In the genomic region with DNA sequence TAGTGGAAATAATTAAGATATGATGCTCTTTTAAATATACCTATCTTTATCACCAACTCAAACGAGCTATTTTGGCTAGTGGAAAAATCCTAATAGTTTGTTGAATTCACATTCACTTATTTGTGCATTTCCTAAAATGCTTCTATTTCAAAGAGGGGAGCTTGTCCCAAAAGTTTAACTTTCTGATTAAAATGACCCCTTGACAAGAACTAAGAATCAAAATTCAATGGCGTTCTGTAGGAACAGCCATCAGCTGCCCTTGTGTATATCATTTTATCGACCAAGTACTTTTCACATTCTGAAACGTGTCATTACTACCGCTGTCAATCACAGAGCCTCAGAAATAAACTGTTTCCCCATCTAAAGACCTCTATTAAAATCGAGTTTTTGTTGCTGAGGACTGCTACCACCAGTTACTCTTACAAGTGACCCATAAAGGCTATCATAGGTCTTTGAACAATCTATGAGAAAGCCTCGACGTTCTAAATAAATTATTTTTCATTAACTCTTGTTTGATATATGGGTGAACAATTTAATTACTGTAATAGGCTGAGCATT, we compare ENCODE assay signal across 20 cellular contexts. TPM values are rescaled to one million over a fixed set of nuclear protein-coding genes. Genes with fewer than 3 reads are reported as not detected.
DNase-seq lines count a peak whose midpoint lies in the region; ATAC-seq, FAIRE-seq and TF ChIP-seq lines count a peak whose summit lies in the region.
"Had no signal": no experiment of that assay in that cellular context is flagged by ENCODE, and none has a peak within 500 bp of the region (broad histone marks: within the 10 kb centered on the region; RNA-seq: fewer than 3 reads in every experiment).

No MANE protein-coding gene starts in this region.

- no peaks in the 10 kb centered on the region for H3K9me3 ChIP-seq in endothelial cell of umbilical vein (replicated peaks; ENCODE audit: control insufficient read depth, insufficient read depth, low read length)
- H3K9me3 ChIP-seq: esophagus muscularis mucosa had no signal

- no peak for DNase-seq in activated naive CD4-positive, alpha-beta T cell (lab: John Stamatoyannopoulos, UW)
- peak; percentile 19 for DNase-seq in NCI-H82 treated with DMSO at 0.1 percent for 48 hours (lab: John Stamatoyannopoulos, UW; ENCODE audit: unreplicated experiment)
- DNase-seq in endothelial cell of umbilical vein (ENCODE audit: low read depth, low spot score): peak; percentile 28
- no peak for DNase-seq in stimulated activated naive B cell treated with anti-CD40 and anti-IgM and Interleukin-4, amounts not matched to agents 10 μg/mL and 1 μg/mL and 100 μg/mL, for 72 hours
- DNase-seq in amygdala (lab: John Stamatoyannopoulos, UW): no peak
- DNase-seq in epidermal melanocyte (ENCODE audit: insufficient read length, low spot score): no peak
- no peak for DNase-seq in posterior cingulate gyrus
- DNase-seq: activated CD8-positive, alpha-beta T cell treated with anti-CD3 and anti-CD28 coated beads, Interleukin-2, amount 10 ng/mL, durations not matched to agents 7 days and 5 days; activated naive CD8-positive, alpha-beta T cell treated with anti-CD3 and anti-CD28 coated beads, Interleukin-2, amount 50 U/mL, for 24 hours; activated T-cell treated with anti-CD3 and anti-CD28 coated beads, Interleukin-2, amount 50 U/mL, for 48 hours; central memory CD4-positive, alpha-beta T cell; KG1; midbrain; NCI-H1092; NCI-H510A; right cardiac atrium had no signal

- H3K9me3 Mint-ChIP-seq in activated naive CD4-positive, alpha-beta T cell treated with anti-CD3 and anti-CD28 coated beads, Interleukin-2, amount 50 U/mL, for 24 hours: peaks cover 6% of the 10 kb centered on the region
- peaks cover 1 to 9% of the 10 kb centered on the region in 2 donors for H3K9me3 Mint-ChIP-seq in stimulated activated naive B cell treated with anti-CD40 and anti-IgM and Interleukin-4, amounts not matched to agents 10 μg/mL and 1 μg/mL and 100 μg/mL, for 72 hours
- H3K9me3 Mint-ChIP-seq: stimulated activated effector memory CD8-positive, alpha-beta T cell treated with anti-CD3 and anti-CD28 coated beads, Interleukin-12 subunit alpha, Interleukin-12 subunit beta, amount 100 ng/mL, for 72 hours had no signal

- FAIRE-seq in endothelial cell of umbilical vein (lab: Jason Lieb, UNC): no peak

- no peaks in the 10 kb centered on the region for H4K20me1 ChIP-seq in endothelial cell of umbilical vein (replicated peaks; ENCODE audit: control insufficient read depth, extremely low read depth, insufficient read depth, low read length)

- H3K4me1 ChIP-seq in endothelial cell of umbilical vein (ENCODE audit: control insufficient read depth, extremely low read depth, insufficient read depth, low read length): peaks cover 7% of the 10 kb centered on the region

- H3K9ac ChIP-seq in endothelial cell of umbilical vein (replicated peaks; ENCODE audit: extremely low read depth, insufficient read depth, low read length): no peak overlapping the region

- no peak overlapping the region for H3K4me3 Mint-ChIP-seq in activated naive CD4-positive, alpha-beta T cell treated with anti-CD3 and anti-CD28 coated beads, Interleukin-2, amount 50 U/mL, for 24 hours
- H3K4me3 Mint-ChIP-seq in stimulated activated naive B cell treated with anti-CD40 and anti-IgM and Interleukin-4, amounts not matched to agents 10 μg/mL and 1 μg/mL and 100 μg/mL, for 72 hours: no peak overlapping the region

- no peak overlapping the region for H2AFZ ChIP-seq in endothelial cell of umbilical vein (ENCODE audit: low read depth, low read length)

- no TSS peak for BruUV-seq in endothelial cell of umbilical vein (replicated peaks; lab: Mats Ljungman, UMichigan)

- peaks cover 51% of the 10 kb centered on the region for H3K27me3 Mint-ChIP-seq in activated naive CD4-positive, alpha-beta T cell treated with anti-CD3 and anti-CD28 coated beads, Interleukin-2, amount 50 U/mL, for 24 hours
- peaks cover 42 to 64% of the 10 kb centered on the region in 2 donors for H3K27me3 Mint-ChIP-seq in stimulated activated naive B cell treated with anti-CD40 and anti-IgM and Interleukin-4, amounts not matched to agents 10 μg/mL and 1 μg/mL and 100 μg/mL, for 72 hours

- POLR2A ChIA-PET in endothelial cell of umbilical vein (lab: Charles Lee): no interaction called here

- H3K27me3 ChIP-seq in endothelial cell of umbilical vein (ENCODE audit: control insufficient read depth in 2 of 2, insufficient read depth in 2 of 2, low read length in 2 of 2): peaks cover 64 to 86% of the 10 kb centered on the region in 2 experiments

- peaks cover 2% of the 10 kb centered on the region for H3K36me3 Mint-ChIP-seq in activated naive CD4-positive, alpha-beta T cell treated with anti-CD3 and anti-CD28 coated beads, Interleukin-2, amount 50 U/mL, for 24 hours
- H3K36me3 Mint-ChIP-seq in stimulated activated naive B cell treated with anti-CD40 and anti-IgM and Interleukin-4, amounts not matched to agents 10 μg/mL and 1 μg/mL and 100 μg/mL, for 72 hours: peaks cover 0 to 1% of the 10 kb centered on the region in 2 donors

- no peak for TF ChIP-seq CTCF in endothelial cell of umbilical vein (IDR thresholded peaks at IDR 0.05; ENCODE audit: extremely low read depth in 1 of 2, insufficient read depth in 1 of 2, low read depth in 1 of 2, low read length in 2 of 2)

- H3K9me1 ChIP-seq in endothelial cell of umbilical vein (replicated peaks; ENCODE audit: control insufficient read depth, extremely low read depth, insufficient read depth, low read length): no peaks in the 10 kb centered on the region

- no peak for TF ChIP-seq POLR2A in endothelial cell of umbilical vein (IDR thresholded peaks at IDR 0.05; ENCODE audit: low read depth, low read length)

- no peaks in the 10 kb centered on the region for H3K36me3 ChIP-seq in endothelial cell of umbilical vein (ENCODE audit: control insufficient read depth in 2 of 2, extremely low read depth in 1 of 2, insufficient read depth in 2 of 2, low read length in 2 of 2)
- H3K36me3 ChIP-seq: esophagus muscularis mucosa had no signal

- dilution Hi-C loops in endothelial cell of umbilical vein (cut with MboI; ENCODE audit: extremely low pct_ligation_motif_present, low sequenced_read_pairs): no loop called here

- no peak for ATAC-seq in stimulated activated naive B cell treated with anti-CD40 and anti-IgM and Interleukin-4, amounts not matched to agents 10 μg/mL and 1 μg/mL and 100 μg/mL, for 72 hours (replicated peaks)
- ATAC-seq: activated CD8-positive, alpha-beta T cell treated with anti-CD3 and anti-CD28 coated beads, Interleukin-2, amount 10 ng/mL, durations not matched to agents 7 days and 5 days; activated naive CD8-positive, alpha-beta T cell treated with anti-CD3 and anti-CD28 coated beads, Interleukin-2, amount 50 U/mL, for 24 hours; stimulated activated effector memory CD8-positive, alpha-beta T cell treated with anti-CD3 and anti-CD28 coated beads, Interleukin-12 subunit alpha, Interleukin-12 subunit beta, amount 100 ng/mL, for 72 hours had no signal

- intact Hi-C loops in endothelial cell of umbilical vein (cut with micrococcal nuclease): loop anchor here (2.0 to 5.0 kb wide), 2 partner anchors 149 to 493 kb away; a partner anchor contains a TSS
- intact Hi-C loops in posterior cingulate gyrus (cut with DNase I): loop anchor here (5.0 kb wide), 1 partner anchor 233 kb away; no protein-coding TSS in a partner anchor

- no peaks in the 10 kb centered on the region for H3K79me2 ChIP-seq in endothelial cell of umbilical vein (ENCODE audit: control insufficient read depth, insufficient read depth, low read length)

- H3K4me1 Mint-ChIP-seq in activated naive CD4-positive, alpha-beta T cell treated with anti-CD3 and anti-CD28 coated beads, Interleukin-2, amount 50 U/mL, for 24 hours: peaks cover 18% of the 10 kb centered on the region
- peaks cover 8 to 33% of the 10 kb centered on the region in 2 donors for H3K4me1 Mint-ChIP-seq in stimulated activated naive B cell treated with anti-CD40 and anti-IgM and Interleukin-4, amounts not matched to agents 10 μg/mL and 1 μg/mL and 100 μg/mL, for 72 hours

- no peak overlapping the region for H3K27ac ChIP-seq in endothelial cell of umbilical vein (ENCODE audit: insufficient read depth, low read depth, low read length)
- H3K27ac ChIP-seq: RWPE1 had no signal

- H3K4me2 ChIP-seq in endothelial cell of umbilical vein (ENCODE audit: insufficient read depth, low read length): no peak overlapping the region

- peak overlapping the region; percentile 65 for H3K27ac Mint-ChIP-seq in activated naive CD4-positive, alpha-beta T cell treated with anti-CD3 and anti-CD28 coated beads, Interleukin-2, amount 50 U/mL, for 24 hours
- peak overlapping the region; percentile 69 for H3K27ac Mint-ChIP-seq in stimulated activated naive B cell treated with anti-CD40 and anti-IgM and Interleukin-4, amounts not matched to agents 10 μg/mL and 1 μg/mL and 100 μg/mL, for 72 hours
- H3K27ac Mint-ChIP-seq: activated naive CD8-positive, alpha-beta T cell treated with anti-CD3 and anti-CD28 coated beads, Interleukin-2, amount 50 U/mL, for 24 hours; stimulated activated effector memory CD8-positive, alpha-beta T cell treated with anti-CD3 and anti-CD28 coated beads, Interleukin-12 subunit alpha, Interleukin-12 subunit beta, amount 100 ng/mL, for 72 hours had no signal

- CTCF ChIA-PET in endothelial cell of umbilical vein (lab: Charles Lee): interaction anchor here (1.4 to 5.4 kb wide), 20 partner anchors 8 to 495 kb away, joined by 3 to 277 read pairs (median 11); a partner anchor contains a TSS

- H3K4me3 ChIP-seq in endothelial cell of umbilical vein (replicated peaks in 1 of 3; ENCODE audit: insufficient read depth in 1 of 3, low read depth in 1 of 3, low read length in 3 of 3): no peak overlapping the region

RNA-seq across cellular contexts. Expression of a gene that starts 1.5 kb away (rescaled TPM):
- total RNA-seq in endothelial cell of umbilical vein: 0.14 and 0.20 TPM in 2 replicates
- 0.06 TPM in 1 of 2 replicates, not detected in the other for polyA plus RNA-seq in endothelial cell of umbilical vein
- polyA plus RNA-seq in endothelial cell of umbilical vein (2011; cell fraction: cytosol; rRNA removed): not detected in 2 replicates
- not detected in 2 replicates for polyA plus RNA-seq in endothelial cell of umbilical vein (2011; cell fraction: nucleus; rRNA removed)
- polyA plus RNA-seq in endothelial cell of umbilical vein (2012): not detected in 2 replicates
- not detected in 2 replicates for polyA minus RNA-seq in endothelial cell of umbilical vein
- polyA minus RNA-seq in endothelial cell of umbilical vein (2011; cell fraction: cytosol; rRNA and poly(A)+ RNA removed): not detected
- not detected in 2 replicates for polyA minus RNA-seq in endothelial cell of umbilical vein (2011; cell fraction: nucleus; rRNA and poly(A)+ RNA removed)
- total RNA-seq: right cardiac atrium had no signal

RNA-seq across cellular contexts. Expression of a gene that starts 48.1 kb away (rescaled TPM):
- 632 and 637 TPM in 2 replicates for total RNA-seq in endothelial cell of umbilical vein
- 220 and 325 TPM in 2 replicates for polyA plus RNA-seq in endothelial cell of umbilical vein
- polyA plus RNA-seq in endothelial cell of umbilical vein (2011; cell fraction: cytosol; rRNA removed): 503 and 568 TPM in 2 replicates
- polyA plus RNA-seq in endothelial cell of umbilical vein (2011; cell fraction: nucleus; rRNA removed): 168 and 211 TPM in 2 replicates
- polyA plus RNA-seq in endothelial cell of umbilical vein (2012): 726 and 859 TPM in 2 replicates
- 207 and 247 TPM in 2 replicates for polyA minus RNA-seq in endothelial cell of umbilical vein
- polyA minus RNA-seq in endothelial cell of umbilical vein (2011; cell fraction: cytosol; rRNA and poly(A)+ RNA removed): 397 TPM
- 61.1 and 66.3 TPM in 2 replicates for polyA minus RNA-seq in endothelial cell of umbilical vein (2011; cell fraction: nucleus; rRNA and poly(A)+ RNA removed)

Comparison
In these comparisons a context has a peak if more than half of its experiments do, and no peak if none do; other contexts are left out.
1. DNase-seq: peak in NCI-H82 treated with DMSO at 0.1 percent for 48 hours (single experiment) and endothelial cell of umbilical vein (single experiment); none in activated naive CD4-positive, alpha-beta T cell (0 of 4), stimulated activated naive B cell treated with anti-CD40 and anti-IgM and Interleukin-4, amounts not matched to agents 10 μg/mL and 1 μg/mL and 100 μg/mL, for 72 hours (single experiment), amygdala (0 of 56), epidermal melanocyte (single experiment) and posterior cingulate gyrus (0 of 10).